In the genomic region with DNA sequence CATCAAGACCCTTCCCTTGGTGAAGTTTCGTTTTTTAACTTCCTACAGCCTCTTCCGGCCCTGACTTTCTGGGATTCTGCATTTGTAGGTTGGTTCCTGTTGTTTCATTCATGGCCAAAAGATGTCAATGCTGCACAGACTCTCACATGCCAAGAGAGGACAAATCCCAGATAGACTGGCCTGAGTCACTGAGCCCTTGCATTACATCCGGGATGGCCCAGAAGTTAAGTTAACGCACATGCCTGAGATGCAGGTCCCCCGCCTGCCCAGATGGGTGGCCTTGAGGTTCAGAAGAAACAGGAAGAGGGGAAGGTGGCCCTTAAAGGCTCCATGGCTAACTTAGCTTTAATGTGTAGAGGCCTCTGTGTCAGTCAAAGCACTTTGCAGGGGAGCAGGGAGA, we compare ENCODE assay signal across 2 cellular contexts.
TF ChIP-seq lines count a peak whose summit lies in the region.

No MANE protein-coding gene starts in this region.

TF ChIP-seq in K562, 482 proteins besides CTCF, POLR2A, EP300 and RAD21 (continues in another document):
- TF ChIP-seq ZHX1 (conservative IDR thresholded peaks at IDR 0.05; ENCODE audit: low read length), result no peak
- TF ChIP-seq SMARCB1 (IDR thresholded peaks at IDR 0.05; ENCODE audit: insufficient read length, low read depth), result no peak
- TF ChIP-seq GTF2A2 (tag; IDR thresholded peaks at IDR 0.05), result no peak
- TF ChIP-seq NCOA4 (IDR thresholded peaks at IDR 0.05; ENCODE audit: partially characterized antibody), result no peak
- TF ChIP-seq, protein P1, sequence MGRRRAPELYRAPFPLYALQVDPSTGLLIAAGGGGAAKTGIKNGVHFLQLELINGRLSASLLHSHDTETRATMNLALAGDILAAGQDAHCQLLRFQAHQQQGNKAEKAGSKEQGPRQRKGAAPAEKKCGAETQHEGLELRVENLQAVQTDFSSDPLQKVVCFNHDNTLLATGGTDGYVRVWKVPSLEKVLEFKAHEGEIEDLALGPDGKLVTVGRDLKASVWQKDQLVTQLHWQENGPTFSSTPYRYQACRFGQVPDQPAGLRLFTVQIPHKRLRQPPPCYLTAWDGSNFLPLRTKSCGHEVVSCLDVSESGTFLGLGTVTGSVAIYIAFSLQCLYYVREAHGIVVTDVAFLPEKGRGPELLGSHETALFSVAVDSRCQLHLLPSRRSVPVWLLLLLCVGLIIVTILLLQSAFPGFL (CRISPR knock-in tag; IDR thresholded peaks at IDR 0.05), result no peak
- no peak for TF ChIP-seq NFE2 (IDR thresholded peaks at IDR 0.05; ENCODE audit: low read depth)

TF ChIP-seq in WTC11, 78 proteins besides CTCF, POLR2A, EP300 and RAD21:
- TF ChIP-seq ZNF138 (CRISPR knock-in tag; conservative IDR thresholded peaks at IDR 0.05), result no peak
